ENCODE assay signal across 13 cellular contexts in the genomic region with DNA sequence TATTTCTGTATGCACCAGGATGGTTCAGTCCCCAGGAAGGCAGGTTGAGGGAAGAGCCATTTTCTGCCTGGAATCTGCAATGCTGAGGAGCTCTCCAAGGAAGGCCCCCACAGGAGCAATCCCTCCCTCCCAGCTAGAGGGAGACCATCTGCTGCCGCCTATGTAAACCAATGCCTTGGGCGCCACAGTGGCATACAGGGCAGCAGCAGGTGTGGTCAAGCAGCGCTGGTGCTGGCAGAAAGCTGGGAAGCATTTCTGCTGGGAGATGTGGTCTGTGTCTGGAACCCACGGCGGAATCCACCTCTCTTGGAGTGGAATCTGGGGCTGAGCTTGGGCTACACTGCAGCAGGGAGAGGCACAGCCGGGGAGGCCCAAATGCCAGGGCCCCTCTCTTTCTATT.
"Had no signal": no experiment of that assay in that cellular context is flagged by ENCODE, and none has a peak within 500 bp of the region (broad histone marks: within the 10 kb centered on the region; RNA-seq: fewer than 3 reads in every experiment).

No MANE protein-coding gene starts in this region.

- H3K36me3 Mint-ChIP-seq: natural killer cell had no signal

- H3K4me3 ChIP-seq: ascending aorta, left ventricle myocardium inferior, mucosa of descending colon, right atrium auricular region, smooth muscle cell, transverse colon had no signal

- H3K4me1 ChIP-seq: ascending aorta, left ventricle myocardium inferior had no signal

- H3K36me3 ChIP-seq: ascending aorta, left ventricle myocardium inferior, neutrophil, right atrium auricular region, transverse colon had no signal

- H3K9me3 Mint-ChIP-seq: activated naive CD4-positive, alpha-beta T cell treated with anti-CD3 and anti-CD28 coated beads, Interleukin-2, amount 10 ng/mL, durations not matched to agents 7 days and 5 days; natural killer cell had no signal

- H3K27ac ChIP-seq: ascending aorta, left ventricle myocardium inferior, neutrophil, right atrium auricular region, transverse colon had no signal

- H3K27me3 ChIP-seq: ascending aorta, right atrium auricular region had no signal

- H3K27ac Mint-ChIP-seq: activated naive CD4-positive, alpha-beta T cell treated with anti-CD3 and anti-CD28 coated beads, Interleukin-2, amount 10 ng/mL, durations not matched to agents 7 days and 5 days; natural killer cell had no signal

- ATAC-seq: mucosa of descending colon; natural killer cell; stimulated activated naive CD8-positive, alpha-beta T cell treated with anti-CD3 and anti-CD28 coated beads, Interleukin-15, Interleukin-2, amounts not matched to agents 100 U/mL and 50 U/mL, for 24 hours had no signal

- DNase-seq: activated CD4-positive, alpha-beta T cell treated with anti-CD3 and anti-CD28 coated beads, Interleukin-2, amount 50 U/mL, for 1 hour; activated naive CD4-positive, alpha-beta T cell treated with anti-CD3 and anti-CD28 coated beads, Interleukin-2, amount 10 ng/mL, durations not matched to agents 7 days and 5 days; activated T-cell treated with anti-CD3 and anti-CD28 coated beads, Interleukin-2, amount 50 U/mL, for 1 hour; dermis blood vessel endothelial cell; left ventricle myocardium inferior; mucosa of descending colon; natural killer cell; stimulated activated naive CD8-positive, alpha-beta T cell treated with anti-CD3 and anti-CD28 coated beads, Interleukin-15, Interleukin-2, amounts not matched to agents 100 U/mL and 50 U/mL, for 24 hours; transverse colon had no signal

- H3K9me3 ChIP-seq: ascending aorta, left ventricle myocardium inferior, mucosa of descending colon, neutrophil, right atrium auricular region, transverse colon had no signal

- H3K4me2 ChIP-seq: smooth muscle cell had no signal

- H3K4me3 Mint-ChIP-seq: activated naive CD4-positive, alpha-beta T cell treated with anti-CD3 and anti-CD28 coated beads, Interleukin-2, amount 10 ng/mL, durations not matched to agents 7 days and 5 days; natural killer cell had no signal
